In genomic region chr1:154404984-154405761, GRCh38 we compare ENCODE assay signal across 8 cellular contexts. TPM values are rescaled to one million over a fixed set of nuclear protein-coding genes. Genes with fewer than 3 reads are reported as not detected.
A peak's percentile ranks its signal among the peaks of the same experiment; 100 is the strongest.
DNase-seq lines count a peak whose midpoint lies in the region; ATAC-seq, FAIRE-seq and TF ChIP-seq lines count a peak whose summit lies in the region.

IL6R (plus strand) TSS chr1:154405343; CDS start chr1:154405630, 287 bp downstream.

- peaks cover 59% of the 10 kb centered on the region for H3K4me1 Mint-ChIP-seq in activated naive CD8-positive, alpha-beta T cell treated with anti-CD3 and anti-CD28 coated beads, Interleukin-2, amount 10 ng/mL, durations not matched to agents 7 days and 5 days

- DNase-seq in A549 (ENCODE audit: low read depth in 1 of 2, low spot score in 1 of 2) (peak; percentile 74 to 88), GM18507 (ENCODE audit: extremely low spot score, insufficient read length, low read depth) (no peak), HPDE6-E6E7 (ENCODE audit: extremely low spot score) (peak; percentile 74), SK-N-SH (peak; percentile 78), Right ventricle myocardium inferior (ENCODE audit: missing footprints) (peak; percentile 98), nucleus accumbens (lab: John Stamatoyannopoulos, UW) (peak in 47 of 56 donors; percentile 22 to 93 (median 57)), thyroid gland (peak; percentile 80 to 84)
- DNase-seq in activated naive CD8-positive, alpha-beta T cell treated with anti-CD3 and anti-CD28 coated beads, Interleukin-2, amount 10 ng/mL, durations not matched to agents 7 days and 5 days: peak; percentile 76

- H3K27me3 Mint-ChIP-seq in activated naive CD8-positive, alpha-beta T cell treated with anti-CD3 and anti-CD28 coated beads, Interleukin-2, amount 10 ng/mL, durations not matched to agents 7 days and 5 days: peaks cover 22% of the 10 kb centered on the region

- TF ChIP-seq EP300 in A549 (IDR thresholded peaks at IDR 0.05) (no peak), SK-N-SH (IDR thresholded peaks at IDR 0.05; ENCODE audit: borderline replicate concordance in 1 of 2, low read depth in 1 of 2, low read length in 1 of 2) (no peak)

- H3K4me2 ChIP-seq in A549 (peak within 1 kb of the TSS; percentile 97), SK-N-SH (peak within 1 kb of the TSS; percentile 92)

- POLR2A ChIA-PET in A549 (lab: Yijun Ruan, JAX): interaction anchor here (0.7 to 1.6 kb wide), 4 partner anchors 13 to 27 kb away, joined by 3 to 10 read pairs (median 4); no protein-coding TSS in a partner anchor
- POLR2A ChIA-PET in SK-N-SH (lab: Yijun Ruan, JAX): no interaction called here
- POLR2A ChIA-PET in activated naive CD8-positive, alpha-beta T cell treated with anti-CD3 and anti-CD28 coated beads, Interleukin-2, amount 10 ng/mL, durations not matched to agents 7 days and 5 days (lab: Charles Lee): interaction anchor here (0.6 kb wide), 1 partner anchor 48 kb away, joined by 3 read pairs; no protein-coding TSS in a partner anchor

- H3K9me2 ChIP-seq in SK-N-SH: no peaks in the 10 kb centered on the region

- peaks cover 31% of the 10 kb centered on the region for H3K4me1 ChIP-seq in A549
- H3K4me1 ChIP-seq in SK-N-SH (ENCODE audit: control insufficient read depth in 1 of 2, insufficient read depth in 2 of 2, low read depth in 1 of 2, low read length in 1 of 2): peaks cover 3 to 12% of the 10 kb centered on the region in 2 experiments; a peak in 2 of 4 replicates
- H3K4me1 ChIP-seq in thyroid gland: peaks cover 25 to 31% of the 10 kb centered on the region in 2 donors

- H3K9me3 ChIP-seq in A549 (no peaks in the 10 kb centered on the region), SK-N-SH (no peaks in the 10 kb centered on the region), thyroid gland (no peaks in the 10 kb centered on the region)

- peaks cover 4% of the 10 kb centered on the region for H3F3A ChIP-seq in SK-N-SH (replicated peaks; ENCODE audit: insufficient read depth)

- H3K36me3 Mint-ChIP-seq in activated naive CD8-positive, alpha-beta T cell treated with anti-CD3 and anti-CD28 coated beads, Interleukin-2, amount 10 ng/mL, durations not matched to agents 7 days and 5 days: no peaks in the 10 kb centered on the region

- ATAC-seq in A549 (peak; percentile 87 to 88), Right ventricle myocardium inferior (peak; percentile 93)
- peak; percentile 61 for ATAC-seq in activated naive CD8-positive, alpha-beta T cell treated with anti-CD3 and anti-CD28 coated beads, Interleukin-2, amount 10 ng/mL, durations not matched to agents 7 days and 5 days (ENCODE audit: low read depth)

- no peaks in the 10 kb centered on the region for H3K27me3 ChIP-seq in SK-N-SH (ENCODE audit: insufficient read depth)
- H3K27me3 ChIP-seq in thyroid gland: no peaks in the 10 kb centered on the region

- peak within 1 kb of the TSS; percentile 36 for H3K27ac Mint-ChIP-seq in activated naive CD8-positive, alpha-beta T cell treated with anti-CD3 and anti-CD28 coated beads, Interleukin-2, amount 10 ng/mL, durations not matched to agents 7 days and 5 days

- TF ChIP-seq CTCF in A549 (IDR thresholded peaks at IDR 0.05): peak; percentile 47
- peak; percentile 61 for TF ChIP-seq CTCF in SK-N-SH (IDR thresholded peaks at IDR 0.05)
- peak in 5 of 6 experiments; percentile 19 to 51 (median 32) for TF ChIP-seq CTCF in thyroid gland (IDR thresholded peaks at IDR 0.05)

- TF ChIP-seq POLR2A in A549 (IDR thresholded peaks at IDR 0.05; ENCODE audit: low read length): peak; percentile 46
- TF ChIP-seq POLR2A in thyroid gland (IDR thresholded peaks at IDR 0.05): peak in 1 of 2 donors; percentile 69

- WGBS in A549 (ENCODE audit: missing lambda C conversion rate): 1% methylated on average over 23 of the region's 67 CpGs
- WGBS in SK-N-SH (ENCODE audit: low lambda C conversion rate): 9% methylated on average over 7 of the region's 67 CpGs
- WGBS in thyroid gland, 2 donors: 0 to 2% methylated on average over 28 to 43 of the region's 67 CpGs

- no peaks in the 10 kb centered on the region for H3K9me3 Mint-ChIP-seq in activated naive CD8-positive, alpha-beta T cell treated with anti-CD3 and anti-CD28 coated beads, Interleukin-2, amount 10 ng/mL, durations not matched to agents 7 days and 5 days

- H2AFZ ChIP-seq in SK-N-SH (ENCODE audit: low read depth): peak within 1 kb of the TSS; percentile 90

- H3K9ac ChIP-seq in SK-N-SH: peak within 1 kb of the TSS; percentile 72

- CTCF ChIA-PET in A549 (lab: Yijun Ruan, JAX) (interaction anchor here (0.7 to 6.4 kb wide), 19 partner anchors 9 to 133 kb away, joined by 3 to 38 read pairs (median 4); partner anchors contain the start of gene ATP8B2), SK-N-SH (lab: Yijun Ruan, JAX) (interaction anchor here (0.7 to 3.4 kb wide), 11 partner anchors 10 to 149 kb away, joined by 3 to 16 read pairs (median 5); partner anchors contain the start of gene ATP8B2)

- no peak for FAIRE-seq in A549 (lab: Jason Lieb, UNC)
- peak; percentile 35 for FAIRE-seq in GM18507 (lab: Jason Lieb, UNC)

- TF ChIP-seq RAD21 in A549 (conservative IDR thresholded peaks at IDR 0.05 in 1 of 2, IDR thresholded peaks at IDR 0.05 in 1 of 2) (peak; percentile 56 to 73), SK-N-SH (IDR thresholded peaks at IDR 0.05; ENCODE audit: low read length) (peak; percentile 43)

- no peaks in the 10 kb centered on the region for H4K20me1 ChIP-seq in SK-N-SH (ENCODE audit: insufficient read depth)

- H3K79me2 ChIP-seq in SK-N-SH (ENCODE audit: insufficient read depth): no peaks in the 10 kb centered on the region; the same call in 1 of the 2 replicates

- H3K4me3 Mint-ChIP-seq in activated naive CD8-positive, alpha-beta T cell treated with anti-CD3 and anti-CD28 coated beads, Interleukin-2, amount 10 ng/mL, durations not matched to agents 7 days and 5 days: peak within 1 kb of the TSS; percentile 71

- intact Hi-C loops in Right ventricle myocardium inferior (cut with DNase I): loop anchor here (1.0 to 5.0 kb wide), 5 partner anchors 14 to 152 kb away; partner anchors contain the start of genes ATP8B2 and UBE2Q1
- intact Hi-C loops in thyroid gland (cut with DNase I): loop anchor here (10.0 kb wide), 2 partner anchors 50 to 140 kb away; no protein-coding TSS in a partner anchor

- H3K4me3 ChIP-seq in A549 (peak within 1 kb of the TSS; percentile 78), SK-N-SH (ENCODE audit: low read depth in 2 of 2, low read length in 1 of 2) (peak within 1 kb of the TSS; percentile 55 to 76), thyroid gland (replicated peaks in 1 of 3) (peak within 1 kb of the TSS; percentile 3 to 75 (median 33))

- no peaks in the 10 kb centered on the region for H3K36me3 ChIP-seq in SK-N-SH (replicated peaks in 1 of 2; ENCODE audit: control insufficient read depth in 1 of 2, insufficient read depth in 2 of 2, low read length in 1 of 2)
- H3K36me3 ChIP-seq in thyroid gland: no peaks in the 10 kb centered on the region

- H3K27ac ChIP-seq in A549 (peak within 1 kb of the TSS; percentile 92 to 95), SK-N-SH (ENCODE audit: low read depth in 2 of 2, low read length in 1 of 2) (peak within 1 kb of the TSS in 1 of 2 experiments; percentile 81; a peak in 2 of 4 replicates), thyroid gland (peak within 1 kb of the TSS; percentile 79 to 97 (median 94))

TF ChIP-seq in A549, 52 proteins besides CTCF, POLR2A, EP300 and RAD21 (continues in another document):
- TF ChIP-seq CEBPB (IDR thresholded peaks at IDR 0.05) (peak; percentile 95 to 98), BCL3 (IDR thresholded peaks at IDR 0.05) (0 out of 3 replicates have a peak, but pooled peaks have one; percentile 69)

TF ChIP-seq in SK-N-SH, 30 proteins besides CTCF, POLR2A, EP300 and RAD21:
- peak; percentile 26; the same call in 1 of the 2 replicates for TF ChIP-seq NRF1 (IDR thresholded peaks at IDR 0.05; ENCODE audit: low read depth, low read length)
- peak; percentile 82 for TF ChIP-seq MAX (IDR thresholded peaks at IDR 0.05; ENCODE audit: low read depth)
- TF ChIP-seq FOSL2 (IDR thresholded peaks at IDR 0.05; ENCODE audit: borderline replicate concordance, low read depth): peak; percentile 56; the same call in 1 of the 2 replicates
- peak; percentile 32; the same call in 1 of the 2 replicates for TF ChIP-seq SMC3 (IDR thresholded peaks at IDR 0.05; ENCODE audit: low read depth, low read length)
- TF ChIP-seq ELF1 (IDR thresholded peaks at IDR 0.05): no peak
TF ChIP-seq in SK-N-SH: peak in this region for 4.

RNA-seq across cellular contexts. Expression of gene IL6R, which starts in this region (rescaled TPM):
- polyA plus RNA-seq in A549 (2011; rRNA removed) (2.7 and 3.0 TPM in 2 replicates), A549 (2017; fragmentation: RNase III; extraction: RNeasy Plus Mini Kit Qiagen cat#74134 plus additional on column Dnase treatment) (1.8 to 2.2 TPM (median 1.8 TPM) in 3 replicates), SK-N-SH (2012; rRNA removed) (1.4 and 2.8 TPM in 2 replicates)
- 3.0 and 3.3 TPM in 2 replicates for polyA plus RNA-seq in A549 (2012; cell fraction: cytosol; rRNA removed)
- polyA plus RNA-seq in A549 (2012; cell fraction: nucleus; rRNA removed): 2.4 and 4.3 TPM in 2 replicates
- 6.1 and 7.1 TPM in 2 replicates for polyA minus RNA-seq in A549 (2011; rRNA and poly(A)+ RNA removed)
- polyA plus RNA-seq in SK-N-SH (2012; cell fraction: cytosol; rRNA removed): 0.97 and 1.5 TPM in 2 replicates
- polyA plus RNA-seq in SK-N-SH (2012; cell fraction: nucleus; rRNA removed): 1.8 and 3.7 TPM in 2 replicates
- total RNA-seq in activated naive CD8-positive, alpha-beta T cell treated with anti-CD3 and anti-CD28 coated beads, Interleukin-2, amount 10 ng/mL, durations not matched to agents 7 days and 5 days: 1 to 10 TPM; 4.6 to 6.3 TPM
- total RNA-seq in Right ventricle myocardium inferior (13.1 TPM), thyroid gland (10 to 100 TPM in 1 of 4 donors, 1 to 10 TPM in 3; 4.4 to 15.3 (median 7.4) TPM)

Comparison
In these comparisons a context has a peak if more than half of its experiments do, and no peak if none do; other contexts are left out.
1. Of the 12 proteins assayed by ChIP-seq in both A549 and SK-N-SH: peak only in A549: none; only in SK-N-SH: none; in both: CTCF, MAX, RAD21 and SMC3; in neither: 7; mixed calls (peak in some experiments, not most) for 1.